Comparison of ENCODE assay signal across 1 cellular context in genomic region chr3:101861212-101861977, GRCh38.
A peak's percentile ranks its signal among the peaks of the same experiment; 100 is the strongest.
TF ChIP-seq lines count a peak whose summit lies in the region.

No MANE protein-coding gene starts in this region.

TF ChIP-seq in GM12878, 131 proteins besides CTCF, POLR2A, EP300 and RAD21 (continued from another document):
- peak; percentile 34; the same call in 1 of the 2 replicates for TF ChIP-seq ZBTB4 (CRISPR knock-in tag; IDR thresholded peaks at IDR 0.05)
- TF ChIP-seq RB1 (IDR thresholded peaks at IDR 0.05; ENCODE audit: borderline replicate concordance) = no peak
- no peak for TF ChIP-seq ZSCAN29 (IDR thresholded peaks at IDR 0.05)
- no peak for TF ChIP-seq ZNF207 (IDR thresholded peaks at IDR 0.05; ENCODE audit: borderline replicate concordance)
- TF ChIP-seq STAT3 (IDR thresholded peaks at IDR 0.05; ENCODE audit: low read depth, low read length) = 0 out of 2 replicates have a peak, but pooled peaks have one; percentile 34
- TF ChIP-seq RCOR1 (conservative IDR thresholded peaks at IDR 0.05; ENCODE audit: low read depth, low read length) = no peak
- TF ChIP-seq PAX8 (IDR thresholded peaks at IDR 0.05) = 0 out of 2 replicates have a peak, but pooled peaks have one; percentile 32
- TF ChIP-seq RFX5 (IDR thresholded peaks at IDR 0.05; ENCODE audit: low read depth, low read length) = no peak
- TF ChIP-seq FOS (IDR thresholded peaks at IDR 0.05; ENCODE audit: borderline replicate concordance, extremely low read depth, insufficient read length) = no peak
- no peak for TF ChIP-seq SPI1 (IDR thresholded peaks at IDR 0.05; ENCODE audit: borderline replicate concordance, insufficient read depth, low read depth, low read length)
- 0 out of 2 replicates have a peak, but pooled peaks have one; percentile 10 for TF ChIP-seq PML (IDR thresholded peaks at IDR 0.05; ENCODE audit: low read length)
- no peak for TF ChIP-seq SREBF1 (IDR thresholded peaks at IDR 0.05; ENCODE audit: low read length)
- 0 out of 2 replicates have a peak, but pooled peaks have one; percentile 22 for TF ChIP-seq CBFB (IDR thresholded peaks at IDR 0.05; ENCODE audit: low read depth)
- TF ChIP-seq ZBTB11 (CRISPR knock-in tag; IDR thresholded peaks at IDR 0.05) = no peak
- TF ChIP-seq HDAC2 (IDR thresholded peaks at IDR 0.05) = no peak
- TF ChIP-seq HDGF (IDR thresholded peaks at IDR 0.05) = no peak
- TF ChIP-seq PKNOX1 (IDR thresholded peaks at IDR 0.05) = peak; percentile 55; the same call in 1 of the 2 replicates
